In genomic region chr16:80034948-80035700, GRCh38 we compare ENCODE assay signal across 21 cellular contexts.
DNase-seq lines count a peak whose midpoint lies in the region; ATAC-seq and TF ChIP-seq lines count a peak whose summit lies in the region.
"Had no signal": no experiment of that assay in that cellular context is flagged by ENCODE, and none has a peak within 500 bp of the region (broad histone marks: within the 10 kb centered on the region; RNA-seq: fewer than 3 reads in every experiment).

No MANE protein-coding gene starts in this region.

- H4K91ac ChIP-seq in IMR-90 (ENCODE audit: insufficient read depth, low read depth, low read length) (no peak overlapping the region), mesenchymal stem cell (ENCODE audit: low read length) (no peak overlapping the region)

- WGBS in IMR-90 (ENCODE audit: extremely low coverage in 2 of 2, insufficient read length in 1 of 2), 2 experiments, result 64% methylated on average over 2 of the region's 8 CpGs; no CpG with 5 or more reads in 1 of the 2 experiments
- WGBS in mesenchymal stem cell, result 87% methylated on average over 5 of the region's 8 CpGs

- H3K27me3 Mint-ChIP-seq in Calu3 (ENCODE audit: unreplicated experiment), result no peaks in the 10 kb centered on the region

- no peaks in the 10 kb centered on the region for H3K36me3 Mint-ChIP-seq in Calu3 (ENCODE audit: insufficient read depth, unreplicated experiment)
- H3K36me3 Mint-ChIP-seq: CD14-positive monocyte had no signal

- H3K4me3 Mint-ChIP-seq in Calu3 (ENCODE audit: low read depth, unreplicated experiment), result no peak overlapping the region
- H3K4me3 Mint-ChIP-seq: CD14-positive monocyte, HFFc6 had no signal

- no peak overlapping the region for H2BK5ac ChIP-seq in IMR-90 (ENCODE audit: low read depth, low read length, poor library complexity, severe bottlenecking)
- no peak overlapping the region for H2BK5ac ChIP-seq in mesenchymal stem cell (ENCODE audit: low read depth, low read length, poor library complexity, severe bottlenecking)

- no TSS peak for BruUV-seq in Calu3 (replicated peaks; lab: Mats Ljungman, UMichigan)
- BruUV-seq in IMR-90 (replicated peaks; lab: Mats Ljungman, UMichigan), result no TSS peak
- BruUV-seq in OCI-LY7 (replicated peaks; lab: Mats Ljungman, UMichigan), result no TSS peak

- no peak overlapping the region for H3K4ac ChIP-seq in IMR-90 (ENCODE audit: low read depth, low read length)
- H3K4ac ChIP-seq in mesenchymal stem cell (ENCODE audit: low read depth in 1 of 2, low read length in 2 of 2), result no peak overlapping the region

- H3K9me3 ChIP-seq in IMR-90 (ENCODE audit: control insufficient read depth, insufficient read depth, low read length), result no peaks in the 10 kb centered on the region
- peaks cover 17% of the 10 kb centered on the region for H3K9me3 ChIP-seq in mesenchymal stem cell (ENCODE audit: control insufficient read depth, low read length)
- no peaks in the 10 kb centered on the region for H3K9me3 ChIP-seq in Peyer's patch
- H3K9me3 ChIP-seq in OCI-LY7 (ENCODE audit: low read length), result no peaks in the 10 kb centered on the region

- H3K4me1 Mint-ChIP-seq in Calu3 (ENCODE audit: low read depth, unreplicated experiment), result peaks cover 18% of the 10 kb centered on the region
- H3K4me1 Mint-ChIP-seq: CD14-positive monocyte had no signal

- H3K9ac ChIP-seq in IMR-90 (ENCODE audit: low read depth, low read length) (no peak overlapping the region), mesenchymal stem cell (ENCODE audit: low read length) (no peak overlapping the region)

- no peak for TF ChIP-seq RAD21 in IMR-90 (IDR thresholded peaks at IDR 0.05; ENCODE audit: low read length)

- no peak overlapping the region for H2AFZ ChIP-seq in IMR-90 (replicated peaks; ENCODE audit: low read length, poor library complexity)
- H2AFZ ChIP-seq in mesenchymal stem cell (ENCODE audit: low read depth, low read length), result no peak overlapping the region
- no peak overlapping the region for H2AFZ ChIP-seq in OCI-LY7 (ENCODE audit: low read length)

- TF ChIP-seq POLR2A in IMR-90 (IDR thresholded peaks at IDR 0.05; ENCODE audit: low read depth, low read length) (no peak), Peyer's patch (IDR thresholded peaks at IDR 0.05) (no peak)

- H2BK12ac ChIP-seq in mesenchymal stem cell (ENCODE audit: low read length in 2 of 2), result no peak overlapping the region

- no peak overlapping the region for H4K8ac ChIP-seq in IMR-90 (ENCODE audit: low read depth in 2 of 2, low read length in 2 of 2)
- no peak overlapping the region for H4K8ac ChIP-seq in mesenchymal stem cell (ENCODE audit: low read length)

- no peak for TF ChIP-seq CTCF in Calu3 (IDR thresholded peaks at IDR 0.05; ENCODE audit: unreplicated experiment)
- no peak for TF ChIP-seq CTCF in IMR-90 (conservative IDR thresholded peaks at IDR 0.05; ENCODE audit: low read depth, low read length)
- TF ChIP-seq CTCF in brain microvascular endothelial cell (IDR thresholded peaks at IDR 0.05; ENCODE audit: low read depth, low read length, missing control alignments), result no peak
- no peak for TF ChIP-seq CTCF in Peyer's patch (IDR thresholded peaks at IDR 0.05)
- no peak for TF ChIP-seq CTCF in OCI-LY7 (conservative IDR thresholded peaks at IDR 0.05; ENCODE audit: low read length)

- H3K18ac ChIP-seq in IMR-90 (ENCODE audit: low read depth, low read length) (no peak overlapping the region), mesenchymal stem cell (ENCODE audit: low read depth in 1 of 2, low read length in 2 of 2) (no peak overlapping the region)

- H3K56ac ChIP-seq in IMR-90 (ENCODE audit: extremely low read depth, insufficient read depth, low read length), result no peak overlapping the region

- H3K9me2 ChIP-seq in OCI-LY7 (ENCODE audit: insufficient read depth, low read length), result no peaks in the 10 kb centered on the region

- H3K9me3 Mint-ChIP-seq in Calu3 (ENCODE audit: low read depth, unreplicated experiment), result peaks cover 12% of the 10 kb centered on the region
- H3K9me3 Mint-ChIP-seq: HFFc6 had no signal

- H3K79me1 ChIP-seq in IMR-90 (ENCODE audit: low read depth in 1 of 2, low read length in 2 of 2) (no peaks in the 10 kb centered on the region), mesenchymal stem cell (replicated peaks; ENCODE audit: low read length, poor library complexity, severe bottlenecking) (no peaks in the 10 kb centered on the region)

- no peaks in the 10 kb centered on the region for H3K79me2 ChIP-seq in OCI-LY7 (ENCODE audit: insufficient read depth, low read depth, low read length)

- H3K23ac ChIP-seq in IMR-90 (ENCODE audit: low read depth, low read length), result no peak overlapping the region
- H3K23ac ChIP-seq in mesenchymal stem cell (ENCODE audit: low read length in 2 of 2), result no peak overlapping the region

- DNase-seq in Calu3 (peak; percentile 8), IMR-90 (no peak), brain microvascular endothelial cell (peak; percentile 35), mesenchymal stem cell (no peak), Peyer's patch (no peak), OCI-LY7 (ENCODE audit: low spot score) (no peak)
- DNase-seq: COR-L47, H7, HFFc6, NCI-H1105 treated with DMSO at 0.1 percent for 48 hours, NCI-H1694, NCI-H2107, NCI-H510A, NCI-H774, SIG-M5, T-helper 1 cell had no signal

- H3K14ac ChIP-seq in IMR-90 (replicated peaks; ENCODE audit: low read depth, low read length), result no peak overlapping the region
- no peak overlapping the region for H3K14ac ChIP-seq in mesenchymal stem cell (ENCODE audit: low read length in 2 of 2)

- H3K9me1 ChIP-seq in IMR-90 (ENCODE audit: insufficient read depth, low read length), result no peaks in the 10 kb centered on the region

- intact Hi-C loops in Calu3 (cut with micrococcal nuclease; ENCODE audit: unreplicated experiment), result no loop called here
- intact Hi-C loops in IMR-90 (cut with micrococcal nuclease), result no loop called here
- intact Hi-C loops in OCI-LY7 (cut with micrococcal nuclease; ENCODE audit: unreplicated experiment), result no loop called here

- H3K36me3 ChIP-seq in IMR-90 (ENCODE audit: control insufficient read depth, insufficient read depth, low read length) (no peaks in the 10 kb centered on the region), brain microvascular endothelial cell (replicated peaks) (no peaks in the 10 kb centered on the region), mesenchymal stem cell (ENCODE audit: control insufficient read depth in 1 of 2, insufficient read depth in 2 of 2, low read depth in 1 of 2, low read length in 2 of 2) (no peaks in the 10 kb centered on the region), Peyer's patch (no peaks in the 10 kb centered on the region), OCI-LY7 (ENCODE audit: insufficient read depth, low read length) (no peaks in the 10 kb centered on the region)

- H3K4me1 ChIP-seq in IMR-90 (ENCODE audit: control insufficient read depth, insufficient read depth, low read length), result no peaks in the 10 kb centered on the region
- peaks cover 3% of the 10 kb centered on the region for H3K4me1 ChIP-seq in mesenchymal stem cell (ENCODE audit: control insufficient read depth, insufficient read depth, low read depth, low read length)
- H3K4me1 ChIP-seq in Peyer's patch, result no peaks in the 10 kb centered on the region
- no peaks in the 10 kb centered on the region for H3K4me1 ChIP-seq in OCI-LY7 (ENCODE audit: insufficient read depth, low read length, poor library complexity, severe bottlenecking)

- H4K5ac ChIP-seq in IMR-90 (ENCODE audit: low read depth, low read length), result no peak overlapping the region

- ATAC-seq in IMR-90 (ENCODE audit: low read depth), result no peak
- no peak for ATAC-seq in HG02798 (IDR thresholded peaks at IDR 0.05; ENCODE audit: poor library complexity, unreplicated experiment)
- ATAC-seq in GM18907 (IDR thresholded peaks at IDR 0.05; ENCODE audit: unreplicated experiment), result no peak
- ATAC-seq: SK-N-SH treated with all-trans-retinoic acid at 6 μM for 48 hours had no signal

- H3K27ac Mint-ChIP-seq in Calu3 (ENCODE audit: unreplicated experiment), result peak overlapping the region; percentile 80
- H3K27ac Mint-ChIP-seq: CD14-positive monocyte, HFFc6 had no signal

- H2BK120ac ChIP-seq in IMR-90 (ENCODE audit: low read depth, low read length) (no peak overlapping the region), mesenchymal stem cell (ENCODE audit: low read depth, low read length) (no peak overlapping the region)

- H2BK20ac ChIP-seq in IMR-90 (ENCODE audit: low read depth, low read length), result no peak overlapping the region

- no peak overlapping the region for H2AK9ac ChIP-seq in IMR-90 (replicated peaks; ENCODE audit: low read depth, low read length, poor library complexity)

- H3K27ac ChIP-seq in IMR-90 (ENCODE audit: insufficient read depth, low read length) (no peak overlapping the region), brain microvascular endothelial cell (peak overlapping the region; percentile 24), mesenchymal stem cell (ENCODE audit: low read length, poor library complexity, severe bottlenecking) (peak overlapping the region; percentile 57), Peyer's patch (no peak overlapping the region), OCI-LY7 (ENCODE audit: low read depth, low read length, poor library complexity, severe bottlenecking) (no peak overlapping the region)
- H3K27ac ChIP-seq: RWPE1 had no signal

- POLR2A ChIA-PET in IMR-90 (lab: Charles Lee; ENCODE audit: unreplicated experiment) (no interaction called here), OCI-LY7 (lab: Charles Lee) (no interaction called here)

- H4K20me1 ChIP-seq in IMR-90 (ENCODE audit: insufficient read depth, low read length) (no peaks in the 10 kb centered on the region), OCI-LY7 (ENCODE audit: insufficient read depth, low read length) (no peaks in the 10 kb centered on the region)

- no peaks in the 10 kb centered on the region for H3K27me3 ChIP-seq in IMR-90 (ENCODE audit: control insufficient read depth, insufficient read depth, low read length)
- no peaks in the 10 kb centered on the region for H3K27me3 ChIP-seq in brain microvascular endothelial cell (replicated peaks)
- H3K27me3 ChIP-seq in mesenchymal stem cell (ENCODE audit: control insufficient read depth in 1 of 2, insufficient read depth in 1 of 2, low read length in 2 of 2), result peaks cover 0 to 5% of the 10 kb centered on the region in 2 experiments
- no peaks in the 10 kb centered on the region for H3K27me3 ChIP-seq in Peyer's patch

- H2AK5ac ChIP-seq in IMR-90 (ENCODE audit: low read depth, low read length), result no peak overlapping the region
- no peak overlapping the region for H2AK5ac ChIP-seq in mesenchymal stem cell (ENCODE audit: low read length, severe bottlenecking)

- dilution Hi-C loops in IMR-90 (cut with HindIII; ENCODE audit: low sequenced_read_pairs, unreplicated experiment), result no loop called here

- H3K4me3 ChIP-seq in IMR-90 (ENCODE audit: insufficient read depth, low read depth, low read length) (no peak overlapping the region), brain microvascular endothelial cell (ENCODE audit: low read depth, low read length) (no peak overlapping the region), mesenchymal stem cell (ENCODE audit: insufficient read depth in 1 of 2, low read depth in 1 of 2, low read length in 2 of 2) (no peak overlapping the region), Peyer's patch (no peak overlapping the region), OCI-LY7 (ENCODE audit: low read depth, low read length, poor library complexity, severe bottlenecking) (no peak overlapping the region)

- in situ Hi-C loops in IMR-90 (cut with MboI; ENCODE audit: low sequenced_read_pairs) (no loop called here), brain microvascular endothelial cell (cut with HindIII; ENCODE audit: low pct_ligation_motif_present, low sequenced_read_pairs) (no loop called here)

- no peak overlapping the region for H2BK15ac ChIP-seq in IMR-90 (ENCODE audit: low read depth, low read length)
- H2BK15ac ChIP-seq in mesenchymal stem cell (ENCODE audit: low read depth, poor library complexity, severe bottlenecking), result no peak overlapping the region

- no peak overlapping the region for H3K4me2 ChIP-seq in IMR-90 (ENCODE audit: low read depth, low read length)
- H3K4me2 ChIP-seq in mesenchymal stem cell (ENCODE audit: low read length, poor library complexity, severe bottlenecking), result peak overlapping the region; percentile 4
- H3K4me2 ChIP-seq in OCI-LY7 (ENCODE audit: low read length), result no peak overlapping the region

- CTCF ChIA-PET in Calu3 (lab: Charles Lee) (interaction anchor here (0.5 kb wide), 1 partner anchor 808 kb away, joined by 3 read pairs; no protein-coding TSS in a partner anchor), IMR-90 (lab: Yijun Ruan, JAX) (no interaction called here), OCI-LY7 (lab: Charles Lee; ENCODE audit: unreplicated experiment) (no interaction called here)

Comparison
In these comparisons a context has a peak if more than half of its experiments do, and no peak if none do; other contexts are left out.
1. DNase-seq: peak in Calu3 (single experiment) and brain microvascular endothelial cell (single experiment); none in IMR-90 (single experiment), mesenchymal stem cell (single experiment), Peyer's patch (0 of 3) and OCI-LY7 (single experiment).
2. H3K27ac ChIP-seq: peak in brain microvascular endothelial cell (single experiment) and mesenchymal stem cell (single experiment); none in IMR-90 (single experiment), Peyer's patch (0 of 4) and OCI-LY7 (single experiment).